ENCODE assay signal across 1 cellular context in genomic region chr18:79915161-79916127, GRCh38.
TF ChIP-seq lines count a peak whose summit lies in the region.

No MANE protein-coding gene starts in this region.

TF ChIP-seq in GM12878, 131 proteins besides CTCF, POLR2A, EP300 and RAD21:
- no peak for TF ChIP-seq SKIL (IDR thresholded peaks at IDR 0.05; ENCODE audit: low read depth, poor library complexity, severe bottlenecking)
- TF ChIP-seq PKNOX1 (IDR thresholded peaks at IDR 0.05), result no peak
- TF ChIP-seq SMAD5 (IDR thresholded peaks at IDR 0.05; ENCODE audit: low read depth), result no peak
- TF ChIP-seq CBFB (IDR thresholded peaks at IDR 0.05; ENCODE audit: low read depth), result no peak
- no peak for TF ChIP-seq CBX5 (IDR thresholded peaks at IDR 0.05; ENCODE audit: low read depth)
- no peak for TF ChIP-seq ASH2L (IDR thresholded peaks at IDR 0.05; ENCODE audit: borderline replicate concordance, low read depth)
- no peak for TF ChIP-seq ZBTB11 (CRISPR knock-in tag; IDR thresholded peaks at IDR 0.05)
- TF ChIP-seq RELB (IDR thresholded peaks at IDR 0.05; ENCODE audit: low read depth), result no peak
- no peak for TF ChIP-seq MEF2A (IDR thresholded peaks at IDR 0.05; ENCODE audit: insufficient read depth, low read depth, low read length)
- no peak for TF ChIP-seq NR2C1 (IDR thresholded peaks at IDR 0.05)
- TF ChIP-seq NR2F1 (conservative IDR thresholded peaks at IDR 0.05), result no peak
- no peak for TF ChIP-seq SRF (IDR thresholded peaks at IDR 0.05; ENCODE audit: low read depth in 2 of 2, low read length in 2 of 2)
- no peak for TF ChIP-seq RB1 (IDR thresholded peaks at IDR 0.05; ENCODE audit: borderline replicate concordance)
- TF ChIP-seq PML (IDR thresholded peaks at IDR 0.05; ENCODE audit: low read length), result no peak
TF ChIP-seq in GM12878: peak in this region for 0.
